8 cellular contexts compared by ENCODE assay signal in genomic region chr16:88569614-88569984, GRCh38. TPM values are rescaled to one million over a fixed set of nuclear protein-coding genes. Genes with fewer than 3 reads are reported as not detected.
DNase-seq lines count a peak whose midpoint lies in the region; ATAC-seq lines count a peak whose summit lies in the region.

No MANE protein-coding gene starts in this region.

- H3K36me3 Mint-ChIP-seq in activated CD4-positive, alpha-beta T cell treated with anti-CD3 and anti-CD28 coated beads, Interleukin-2, amount 10 ng/mL, durations not matched to agents 24 days and 14 days (ENCODE audit: low read depth) = peaks cover 14% of the 10 kb centered on the region
- H3K36me3 Mint-ChIP-seq in T-helper 17 cell (ENCODE audit: low read depth) = no peaks in the 10 kb centered on the region

- no peaks in the 10 kb centered on the region for H3K9me3 Mint-ChIP-seq in activated CD4-positive, alpha-beta T cell treated with anti-CD3 and anti-CD28 coated beads, Interleukin-2, amount 10 ng/mL, durations not matched to agents 24 days and 14 days

- H3K27ac Mint-ChIP-seq in activated CD4-positive, alpha-beta T cell treated with anti-CD3 and anti-CD28 coated beads, Interleukin-2, amount 10 ng/mL, durations not matched to agents 24 days and 14 days = peak overlapping the region; percentile 90
- H3K27ac Mint-ChIP-seq in T-helper 17 cell = peak overlapping the region; percentile 87

- ATAC-seq in HG02973 (IDR thresholded peaks at IDR 0.05; ENCODE audit: unreplicated experiment) = peak; percentile 17
- peak; percentile 27 for ATAC-seq in T-helper 17 cell

- no peaks in the 10 kb centered on the region for H3K9me3 ChIP-seq in T-helper 17 cell (ENCODE audit: control insufficient read depth, low read length, poor library complexity, severe bottlenecking)

- peak overlapping the region; percentile 82 for H3K4me3 Mint-ChIP-seq in activated CD4-positive, alpha-beta T cell treated with anti-CD3 and anti-CD28 coated beads, Interleukin-2, amount 10 ng/mL, durations not matched to agents 24 days and 14 days
- peak overlapping the region; percentile 91 for H3K4me3 Mint-ChIP-seq in T-helper 17 cell

- H3K27me3 Mint-ChIP-seq in activated CD4-positive, alpha-beta T cell treated with anti-CD3 and anti-CD28 coated beads, Interleukin-2, amount 10 ng/mL, durations not matched to agents 24 days and 14 days = no peaks in the 10 kb centered on the region
- no peaks in the 10 kb centered on the region for H3K27me3 Mint-ChIP-seq in T-helper 17 cell

- peaks cover 36% of the 10 kb centered on the region for H3K4me1 Mint-ChIP-seq in activated CD4-positive, alpha-beta T cell treated with anti-CD3 and anti-CD28 coated beads, Interleukin-2, amount 10 ng/mL, durations not matched to agents 24 days and 14 days
- peaks cover 8% of the 10 kb centered on the region for H3K4me1 Mint-ChIP-seq in T-helper 17 cell

- intact Hi-C loops in activated CD4-positive, alpha-beta T cell treated with anti-CD3 and anti-CD28 coated beads, Interleukin-2, amount 10 ng/mL, durations not matched to agents 24 days and 14 days (cut with micrococcal nuclease) = no loop called here
- intact Hi-C loops in posterior vena cava (cut with DNase I) = no loop called here

- no peak for DNase-seq in activated CD4-positive, alpha-beta T cell treated with anti-CD3 and anti-CD28 coated beads, Interleukin-2, amount 10 ng/mL, durations not matched to agents 24 days and 14 days
- no peak for DNase-seq in activated CD4-positive, alpha-beta T cell treated with anti-CD3 and anti-CD28 coated beads for 4 hours
- DNase-seq in T-helper 17 cell (peak in 1 of 3 donors; percentile 18), foreskin melanocyte (peak; percentile 8), posterior vena cava (ENCODE audit: low spot score) (peak; percentile 86), superior temporal gyrus (ENCODE audit: extremely low spot score) (no peak), NCI-H1048 (lab: John Stamatoyannopoulos, UW) (no peak)

RNA-seq across cellular contexts. Expression of gene ZC3H18, which starts 0.6 kb away (rescaled TPM):
- total RNA-seq in activated CD4-positive, alpha-beta T cell treated with anti-CD3 and anti-CD28 coated beads, Interleukin-2, amount 10 ng/mL, durations not matched to agents 24 days and 14 days = 106 and 118 TPM in 2 replicates
- total RNA-seq in T-helper 17 cell (100 to 1,000 TPM; 100 to 141 TPM), posterior vena cava (10 to 100 TPM; 23.2 to 29.1 TPM)

Comparison
In these comparisons a context has a peak if more than half of its experiments do, and no peak if none do; other contexts are left out.
1. DNase-seq: peak in foreskin melanocyte (single experiment) and posterior vena cava (single experiment); none in activated CD4-positive, alpha-beta T cell treated with anti-CD3 and anti-CD28 coated beads, Interleukin-2, amount 10 ng/mL, durations not matched to agents 24 days and 14 days (single experiment), activated CD4-positive, alpha-beta T cell treated with anti-CD3 and anti-CD28 coated beads for 4 hours (0 of 2), superior temporal gyrus (single experiment) and NCI-H1048 (single experiment).